9 cellular contexts compared by ENCODE assay signal in genomic region chr1:147890177-147890790, GRCh38. TPM values are rescaled to one million over a fixed set of nuclear protein-coding genes. Genes with fewer than 3 reads are reported as not detected.
DNase-seq lines count a peak whose midpoint lies in the region; FAIRE-seq lines count a peak whose summit lies in the region.
"Had no signal": no experiment of that assay in that cellular context is flagged by ENCODE, and none has a peak within 500 bp of the region (broad histone marks: within the 10 kb centered on the region; RNA-seq: fewer than 3 reads in every experiment).

No MANE protein-coding gene starts in this region.

- no peak overlapping the region for H3K4me3 Mint-ChIP-seq in activated T-helper 1 cell treated with anti-CD3 and anti-CD28 coated beads, Interleukin-12 subunit alpha, Interleukin-12 subunit beta, Interleukin-2, Interleukin-4 antibody, amounts not matched to agents 30 ng/mL and 10 ng/mL and 1 ng/mL, durations not matched to agents 14 hours and 24 hours and 36 hours

- H3K27ac Mint-ChIP-seq in activated T-helper 1 cell treated with anti-CD3 and anti-CD28 coated beads, Interleukin-12 subunit alpha, Interleukin-12 subunit beta, Interleukin-2, Interleukin-4 antibody, amounts not matched to agents 30 ng/mL and 10 ng/mL and 1 ng/mL, durations not matched to agents 14 hours and 24 hours and 36 hours: no peak overlapping the region

- H3K36me3 Mint-ChIP-seq in activated T-helper 1 cell treated with anti-CD3 and anti-CD28 coated beads, Interleukin-12 subunit alpha, Interleukin-12 subunit beta, Interleukin-2, Interleukin-4 antibody, amounts not matched to agents 30 ng/mL and 10 ng/mL and 1 ng/mL, durations not matched to agents 14 hours and 24 hours and 36 hours (ENCODE audit: low read depth): no peaks in the 10 kb centered on the region

- intact Hi-C loops in activated T-helper 1 cell treated with anti-CD3 and anti-CD28 coated beads, Interleukin-12 subunit alpha, Interleukin-12 subunit beta, Interleukin-2, Interleukin-4 antibody, amounts not matched to agents 30 ng/mL and 10 ng/mL and 1 ng/mL, durations not matched to agents 14 hours and 24 hours and 36 hours (cut with micrococcal nuclease): loop anchor here (2.0 kb wide), 1 partner anchor 189 kb away; no protein-coding TSS in a partner anchor
- intact Hi-C loops in posterior vena cava (cut with DNase I): loop anchor here (5.0 to 10.0 kb wide), 2 partner anchors 168 to 395 kb away; no protein-coding TSS in a partner anchor

- FAIRE-seq in RCC 7860 (lab: Jason Lieb, UNC): no peak
- FAIRE-seq: A204.1 had no signal

- peaks cover 14% of the 10 kb centered on the region for H3K27me3 Mint-ChIP-seq in activated T-helper 1 cell treated with anti-CD3 and anti-CD28 coated beads, Interleukin-12 subunit alpha, Interleukin-12 subunit beta, Interleukin-2, Interleukin-4 antibody, amounts not matched to agents 30 ng/mL and 10 ng/mL and 1 ng/mL, durations not matched to agents 14 hours and 24 hours and 36 hours (ENCODE audit: insufficient read depth)

- H3K4me1 Mint-ChIP-seq in activated T-helper 1 cell treated with anti-CD3 and anti-CD28 coated beads, Interleukin-12 subunit alpha, Interleukin-12 subunit beta, Interleukin-2, Interleukin-4 antibody, amounts not matched to agents 30 ng/mL and 10 ng/mL and 1 ng/mL, durations not matched to agents 14 hours and 24 hours and 36 hours (ENCODE audit: low read depth): no peaks in the 10 kb centered on the region

- H3K9me3 Mint-ChIP-seq in activated T-helper 1 cell treated with anti-CD3 and anti-CD28 coated beads, Interleukin-12 subunit alpha, Interleukin-12 subunit beta, Interleukin-2, Interleukin-4 antibody, amounts not matched to agents 30 ng/mL and 10 ng/mL and 1 ng/mL, durations not matched to agents 14 hours and 24 hours and 36 hours: no peaks in the 10 kb centered on the region

- DNase-seq in DMS 273 (lab: John Stamatoyannopoulos, UW; ENCODE audit: unreplicated experiment): peak; percentile 85
- no peak for DNase-seq in DMS 273 treated with DMSO at 0.1 percent for 48 hours (lab: John Stamatoyannopoulos, UW)
- peak; percentile 69 for DNase-seq in HK-2 (ENCODE audit: unreplicated experiment)
- DNase-seq in RCC 7860 (ENCODE audit: low spot score): peak; percentile 14
- DNase-seq in activated T-helper 1 cell treated with anti-CD3 and anti-CD28 coated beads, Interleukin-12 subunit alpha, Interleukin-12 subunit beta, Interleukin-2, Interleukin-4 antibody, amounts not matched to agents 30 ng/mL and 10 ng/mL and 1 ng/mL, durations not matched to agents 14 hours and 24 hours and 36 hours (ENCODE audit: low spot score): peak; percentile 42
- DNase-seq in germinal center (ENCODE audit: low spot score): peak; percentile 49
- peak; percentile 85 for DNase-seq in posterior vena cava (ENCODE audit: low spot score)
- DNase-seq in middle frontal gyrus (ENCODE audit: extremely low spot score, low spot score): no peak

RNA-seq across cellular contexts. Expression of gene GJA8, which starts 12.3 kb away (rescaled TPM):
- total RNA-seq in activated T-helper 1 cell treated with anti-CD3 and anti-CD28 coated beads, Interleukin-12 subunit alpha, Interleukin-12 subunit beta, Interleukin-2, Interleukin-4 antibody, amounts not matched to agents 30 ng/mL and 10 ng/mL and 1 ng/mL, durations not matched to agents 14 hours and 24 hours and 36 hours: not detected in 2 replicates
- not detected for total RNA-seq in posterior vena cava

RNA-seq across cellular contexts. Expression of gene GPR89B, which starts 37.9 kb away (rescaled TPM):
- total RNA-seq in activated T-helper 1 cell treated with anti-CD3 and anti-CD28 coated beads, Interleukin-12 subunit alpha, Interleukin-12 subunit beta, Interleukin-2, Interleukin-4 antibody, amounts not matched to agents 30 ng/mL and 10 ng/mL and 1 ng/mL, durations not matched to agents 14 hours and 24 hours and 36 hours: 15.2 and 19.0 TPM in 2 replicates
- 10 to 100 TPM in 1 of 2 donors, 1 to 10 TPM in 1; 8.5 to 11.3 TPM for total RNA-seq in posterior vena cava

Comparison
In these comparisons a context has a peak if more than half of its experiments do, and no peak if none do; other contexts are left out.
1. DNase-seq: peak in DMS 273 (single experiment), HK-2 (single experiment), RCC 7860 (single experiment), activated T-helper 1 cell treated with anti-CD3 and anti-CD28 coated beads, Interleukin-12 subunit alpha, Interleukin-12 subunit beta, Interleukin-2, Interleukin-4 antibody, amounts not matched to agents 30 ng/mL and 10 ng/mL and 1 ng/mL, durations not matched to agents 14 hours and 24 hours and 36 hours (single experiment), germinal center (single experiment) and posterior vena cava (single experiment); none in DMS 273 treated with DMSO at 0.1 percent for 48 hours (single experiment) and middle frontal gyrus (single experiment).